10 cellular contexts compared by ENCODE assay signal in genomic region chr20:32685541-32686529, GRCh38. TPM values are rescaled to one million over a fixed set of nuclear protein-coding genes. Genes with fewer than 3 reads are reported as not detected.
A peak's percentile ranks its signal among the peaks of the same experiment; 100 is the strongest.
DNase-seq lines count a peak whose midpoint lies in the region; ATAC-seq and TF ChIP-seq lines count a peak whose summit lies in the region.
"Had no signal": no experiment of that assay in that cellular context is flagged by ENCODE, and none has a peak within 500 bp of the region (broad histone marks: within the 10 kb centered on the region; RNA-seq: fewer than 3 reads in every experiment).

No MANE protein-coding gene starts in this region.

- H3K27me3 Mint-ChIP-seq in H9 (ENCODE audit: low read depth) = no peaks in the 10 kb centered on the region; the same call in 1 of the 2 replicates

- no peak overlapping the region for H2BK15ac ChIP-seq in H9 (ENCODE audit: low read depth, low read length)

- peaks cover under 1% of the 10 kb centered on the region; the same call in 1 of the 2 replicates for H3K4me1 ChIP-seq in H9 (ENCODE audit: insufficient read depth, low read length)

- no peaks in the 10 kb centered on the region for H3K9me3 ChIP-seq in H9 (ENCODE audit: control insufficient read depth, low read depth, low read length)

- H3K56ac ChIP-seq in H9 (ENCODE audit: insufficient read length, low read depth, low read length) = no peak overlapping the region

- peak overlapping the region in 2 of 3 experiments; percentile 51 to 85; a peak in 4 of 7 replicates for H3K27ac Mint-ChIP-seq in H9

- no peak overlapping the region for H3K27ac ChIP-seq in H9 (ENCODE audit: insufficient read length, low read depth, low read length)
- H3K27ac ChIP-seq: epithelial cell of prostate, KMS-11 had no signal

- no peak for ATAC-seq in HG03045 (IDR thresholded peaks at IDR 0.05; ENCODE audit: unreplicated experiment)

- H4K5ac ChIP-seq in H9 (ENCODE audit: insufficient read length, low read depth, low read length) = no peak overlapping the region

- no peaks in the 10 kb centered on the region for H3K23me2 ChIP-seq in H9 (ENCODE audit: insufficient read length, low read depth, low read length, poor library complexity, severe bottlenecking)

- H4K91ac ChIP-seq in H9 (ENCODE audit: insufficient read length, low read depth, low read length) = no peak overlapping the region

- no peak overlapping the region for H2BK12ac ChIP-seq in H9 (ENCODE audit: insufficient read length, low read depth, low read length)

- no peak overlapping the region for H4K8ac ChIP-seq in H9 (replicated peaks; ENCODE audit: insufficient read length, low read depth, low read length)

- H3K4me3 ChIP-seq in fibroblast of pulmonary artery (replicated peaks; ENCODE audit: low read depth, low read length) (no peak overlapping the region), skeletal muscle cell (ENCODE audit: low read depth, low read length) (no peak overlapping the region)

- H3K4ac ChIP-seq in H9 (ENCODE audit: low read depth, low read length) = no peak overlapping the region

- H3K4me2 ChIP-seq in H9 (ENCODE audit: insufficient read depth, insufficient read length, low read length) = no peak overlapping the region
- H3K4me2 ChIP-seq: KMS-11 had no signal

- H3K18ac ChIP-seq in H9 (ENCODE audit: insufficient read length, low read depth, low read length) = no peak overlapping the region

- peaks cover 2 to 8% (median 6%) of the 10 kb centered on the region in 3 experiments; a peak in 4 of 7 replicates for H3K36me3 Mint-ChIP-seq in H9 (ENCODE audit: insufficient read depth in 1 of 3, low read depth in 3 of 3)

- H3K9ac ChIP-seq in H9 (ENCODE audit: extremely low read depth, insufficient read length, low read length) = no peak overlapping the region
- H3K9ac ChIP-seq: KMS-11 had no signal

- TF ChIP-seq CTCF in H9 (conservative IDR thresholded peaks at IDR 0.05) (no peak), fibroblast of pulmonary artery (IDR thresholded peaks at IDR 0.05; ENCODE audit: low read length, missing control alignments) (no peak)

- DNase-seq in H9 (no peak), RPMI7951 (ENCODE audit: low read depth) (peak; percentile 97), fibroblast of pulmonary artery (ENCODE audit: low read depth) (peak; percentile 68), skeletal muscle cell (ENCODE audit: low read depth) (peak; percentile 92), NCI-H226 (no peak), NCI-H146 (lab: John Stamatoyannopoulos, UW) (no peak), middle frontal gyrus (ENCODE audit: extremely low spot score, low spot score) (no peak)

- H3K4me3 Mint-ChIP-seq in H9 = no peak overlapping the region

- no CpG with 5 or more reads among the region's 17 CpGs for WGBS in H9 (ENCODE audit: extremely low coverage, insufficient read length, low lambda C conversion rate)

- H3K23ac ChIP-seq in H9 (ENCODE audit: insufficient read length, low read depth, low read length) = no peak overlapping the region

- peaks cover 26 to 39% of the 10 kb centered on the region in 2 experiments for H3K4me1 Mint-ChIP-seq in H9

- H3T11ph ChIP-seq in H9 (ENCODE audit: low read length) = no peak overlapping the region

- H2BK20ac ChIP-seq in H9 (ENCODE audit: low read depth, low read length, poor library complexity, severe bottlenecking) = no peak overlapping the region

- H3K27me3 ChIP-seq in H9 (ENCODE audit: insufficient read depth, low read length) = no peaks in the 10 kb centered on the region

- peak overlapping the region; percentile 27; the same call in 1 of the 2 replicates for H3K14ac ChIP-seq in H9 (ENCODE audit: insufficient read depth, low read length)

- no peaks in the 10 kb centered on the region for H3K79me1 ChIP-seq in H9 (ENCODE audit: insufficient read depth, low read depth, low read length, poor library complexity, severe bottlenecking)

- H2AFZ ChIP-seq in H9 (ENCODE audit: low read length) = no peak overlapping the region

- H3K9me3 Mint-ChIP-seq in H9 = no peaks in the 10 kb centered on the region; a peak in 1 of 5 replicates

- H2BK120ac ChIP-seq in H9 (ENCODE audit: low read depth, low read length, poor library complexity, severe bottlenecking) = no peak overlapping the region

- H2BK5ac ChIP-seq in H9 (ENCODE audit: insufficient read length, low read length) = no peak overlapping the region

- H4K20me1 ChIP-seq in H9 (ENCODE audit: control insufficient read depth, insufficient read depth, insufficient read length) = no peaks in the 10 kb centered on the region

- no peak overlapping the region for H2AK5ac ChIP-seq in H9 (ENCODE audit: insufficient read length, low read length)

- H3K79me2 ChIP-seq in H9 (ENCODE audit: insufficient read depth, low read length) = no peaks in the 10 kb centered on the region

RNA-seq across cellular contexts. Expression of gene C20orf203, which starts 12.1 kb away (rescaled TPM):
- 0.04 and 0.15 TPM in 2 replicates for total RNA-seq in H9 (2021)
- total RNA-seq in RPMI7951 (2014; rRNA removed; shearing (Covaris generic)) = not detected in 2 replicates

RNA-seq across cellular contexts. Expression of gene COMMD7, which starts 57.4 kb away (rescaled TPM):
- 65.0 and 66.1 TPM in 2 replicates for total RNA-seq in H9 (2021)
- total RNA-seq in RPMI7951 (2014; rRNA removed; shearing (Covaris generic)) = 60.2 and 75.8 TPM in 2 replicates

Comparison
In these comparisons a context has a peak if more than half of its experiments do, and no peak if none do; other contexts are left out.
1. DNase-seq: peak in RPMI7951 (single experiment), fibroblast of pulmonary artery (single experiment) and skeletal muscle cell (single experiment); none in H9 (single experiment), NCI-H226 (single experiment), NCI-H146 (single experiment) and middle frontal gyrus (single experiment).